24 cellular contexts compared by ENCODE assay signal in the genomic region with DNA sequence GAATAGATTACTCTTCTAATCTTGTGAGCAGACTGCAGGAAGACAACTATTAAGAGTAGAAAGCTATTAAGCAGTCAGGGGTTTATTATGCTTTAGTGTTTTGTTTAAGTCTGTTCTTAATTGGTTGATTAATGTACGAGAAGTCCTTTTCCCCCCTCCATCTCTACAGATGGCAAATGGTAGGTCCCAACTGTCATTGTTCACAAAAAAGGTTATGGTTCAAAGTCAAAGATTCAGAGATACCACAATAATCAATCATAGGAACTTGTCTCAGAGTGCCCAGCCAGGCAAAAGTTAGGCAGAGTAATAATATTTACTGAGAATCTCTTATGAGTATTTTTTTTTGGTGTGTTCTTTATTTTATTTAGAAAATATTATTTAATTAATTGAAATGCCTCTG.
"Had no signal": no experiment of that assay in that cellular context is flagged by ENCODE, and none has a peak within 500 bp of the region (broad histone marks: within the 10 kb centered on the region; RNA-seq: fewer than 3 reads in every experiment).

No MANE protein-coding gene starts in this region.

- H3K27ac Mint-ChIP-seq: activated CD4-positive, alpha-beta memory T cell treated with anti-CD3 and anti-CD28 coated beads for 36 hours; activated naive CD4-positive, alpha-beta T cell treated with anti-CD3 and anti-CD28 coated beads, Interleukin-2, amount 50 U/mL, for 72 hours; memory B cell; natural killer cell treated with Interleukin-12 subunit alpha and Interleukin-12 subunit beta and Interleukin-15 and Interleukin-18, amount 100 ng/mL, for 72 hours; progenitor cell of endocrine pancreas had no signal

- H3K4me3 Mint-ChIP-seq: activated CD4-positive, alpha-beta memory T cell treated with anti-CD3 and anti-CD28 coated beads for 36 hours; activated T-cell treated with anti-CD3 and anti-CD28 coated beads, Interleukin-2, amount 50 U/mL, for 4 hours; central memory CD8-positive, alpha-beta T cell; memory B cell; natural killer cell treated with Interleukin-12 subunit alpha and Interleukin-12 subunit beta and Interleukin-15 and Interleukin-18, amount 100 ng/mL, for 72 hours had no signal

- H3K27me3 Mint-ChIP-seq: activated CD4-positive, alpha-beta memory T cell treated with anti-CD3 and anti-CD28 coated beads for 36 hours; central memory CD8-positive, alpha-beta T cell had no signal

- H3K36me3 Mint-ChIP-seq: activated naive CD4-positive, alpha-beta T cell treated with anti-CD3 and anti-CD28 coated beads, Interleukin-2, amount 50 U/mL, for 72 hours had no signal

- H2AFZ ChIP-seq: hepatocyte had no signal

- H3K4me2 ChIP-seq: hepatocyte, smooth muscle cell had no signal

- DNase-seq: activated CD4-positive, alpha-beta memory T cell treated with anti-CD3 and anti-CD28 coated beads for 36 hours; activated effector memory CD4-positive, alpha-beta T cell treated with Interleukin-2 at 50 U/mL for 16 hours; activated T-cell treated with anti-CD3 and anti-CD28 coated beads, Interleukin-2, amount 50 U/mL, for 4 hours; amniotic stem cell; brain microvascular endothelial cell; islet precursor cell; left ventricle myocardium inferior; occipital lobe; stimulated activated CD4-positive, alpha-beta T cell treated with anti-CD3 and anti-CD28 coated beads, Interleukin-4, amount 100 ng/mL, for 4 hours; stimulated activated CD8-positive, alpha-beta memory T cell treated with anti-CD3 and anti-CD28 coated beads, Interleukin-4, amount 100 ng/mL, for 48 hours; stimulated activated naive CD4-positive, alpha-beta T cell treated with Interleukin-2 at 50 U/mL for 16 hours; trophoblast cell had no signal

- ATAC-seq: activated naive CD4-positive, alpha-beta T cell treated with anti-CD3 and anti-CD28 coated beads, Interleukin-2, amount 50 U/mL, for 72 hours; activated T-cell treated with anti-CD3 and anti-CD28 coated beads, Interleukin-2, amount 50 U/mL, for 4 hours; natural killer cell treated with Interleukin-12 subunit alpha and Interleukin-12 subunit beta and Interleukin-15 and Interleukin-18, amount 100 ng/mL, for 72 hours had no signal

- H3K4me1 Mint-ChIP-seq: central memory CD8-positive, alpha-beta T cell; memory B cell had no signal

- H3K27ac ChIP-seq: brain microvascular endothelial cell, coronary artery, esophagus muscularis mucosa, hepatocyte, left ventricle myocardium inferior, right atrium auricular region, suprapubic skin, VCaP had no signal

- H3K9me3 ChIP-seq: suprapubic skin had no signal

- H3K9me3 Mint-ChIP-seq: activated CD4-positive, alpha-beta memory T cell treated with anti-CD3 and anti-CD28 coated beads for 36 hours; activated T-cell treated with anti-CD3 and anti-CD28 coated beads, Interleukin-2, amount 50 U/mL, for 4 hours; central memory CD8-positive, alpha-beta T cell; natural killer cell treated with Interleukin-12 subunit alpha and Interleukin-12 subunit beta and Interleukin-15 and Interleukin-18, amount 100 ng/mL, for 72 hours had no signal

- H3K36me3 ChIP-seq: brain microvascular endothelial cell, esophagus muscularis mucosa, right atrium auricular region, suprapubic skin had no signal

- H3K27me3 ChIP-seq: brain microvascular endothelial cell, esophagus muscularis mucosa, hepatocyte, right atrium auricular region, suprapubic skin had no signal

- H3K4me3 ChIP-seq: coronary artery, esophagus muscularis mucosa, hepatocyte, left ventricle myocardium inferior, right atrium auricular region, smooth muscle cell, suprapubic skin had no signal
